ENCODE assay signal across 18 cellular contexts in the genomic region with DNA sequence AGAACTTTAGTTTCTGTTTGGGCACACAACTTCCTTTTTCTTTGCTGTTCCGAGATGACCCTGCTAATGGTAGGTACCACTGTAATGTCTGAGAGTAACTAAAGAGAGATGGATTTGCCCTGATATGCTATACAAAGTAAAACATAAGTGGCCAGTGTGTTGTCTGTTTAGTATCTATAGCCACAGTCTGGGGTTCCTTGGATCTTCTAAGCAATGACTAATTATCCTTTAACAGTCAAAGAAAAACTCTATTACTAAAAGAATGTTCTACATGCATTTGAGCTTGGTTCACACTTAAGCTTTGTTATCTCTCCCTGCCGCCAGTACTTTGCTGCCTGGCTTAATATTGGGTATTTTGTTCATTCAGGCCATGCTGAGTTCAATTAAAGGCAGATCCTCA.
DNase-seq lines count a peak whose midpoint lies in the region; ATAC-seq, FAIRE-seq and TF ChIP-seq lines count a peak whose summit lies in the region.
"Had no signal": no experiment of that assay in that cellular context is flagged by ENCODE, and none has a peak within 500 bp of the region (broad histone marks: within the 10 kb centered on the region; RNA-seq: fewer than 3 reads in every experiment).

No MANE protein-coding gene starts in this region.

- H3K9me3 ChIP-seq in SK-N-SH (no peaks in the 10 kb centered on the region), H1 (ENCODE audit: insufficient read depth in 2 of 2, low read depth in 1 of 2, low read length in 1 of 2) (0 out of 4 replicates have a peak, but pooled peaks cover 0 to 3% of the 10 kb centered on the region in 2 experiments), smooth muscle cell (replicated peaks; ENCODE audit: low read depth) (no peaks in the 10 kb centered on the region), tibial nerve (no peaks in the 10 kb centered on the region)
- H3K9me3 ChIP-seq in CD8-positive, alpha-beta T cell (ENCODE audit: low read length), result no peaks in the 10 kb centered on the region
- H3K9me3 ChIP-seq: A549, BLaER1, HAP-1 had no signal

- POLR2A ChIA-PET in SK-N-SH (lab: Yijun Ruan, JAX) (no interaction called here), H1 (lab: Charles Lee; ENCODE audit: partially characterized antibody) (no interaction called here), MCF 10A (lab: Yijun Ruan, JAX) (no interaction called here)
- POLR2A ChIA-PET in CD8-positive, alpha-beta T cell (lab: Charles Lee), result no interaction called here

- no peaks in the 10 kb centered on the region for H3K4me1 Mint-ChIP-seq in CD8-positive, alpha-beta T cell (ENCODE audit: low read depth)
- H3K4me1 Mint-ChIP-seq in MCF 10A (ENCODE audit: insufficient read depth, unreplicated experiment), result peaks cover 11% of the 10 kb centered on the region
- H3K4me1 Mint-ChIP-seq: CD14-positive monocyte; CD4-positive, alpha-beta memory T cell had no signal

- no peak overlapping the region for H3K4ac ChIP-seq in H1 (replicated peaks; ENCODE audit: insufficient read length, low read depth, low read length)

- H2AK5ac ChIP-seq in H1 (ENCODE audit: low read depth, low read length), result no peak overlapping the region

- no peak overlapping the region for H3K14ac ChIP-seq in H1 (ENCODE audit: insufficient read length)

- FAIRE-seq in H1 (lab: Jason Lieb, UNC), result no peak
- FAIRE-seq: A549, HepG2 had no signal

- intact Hi-C loops in CD8-positive, alpha-beta T cell (cut with DNase I, micrococcal nuclease), result no loop called here
- intact Hi-C loops in MCF 10A (cut with micrococcal nuclease), result no loop called here

- TF ChIP-seq RAD21 in SK-N-SH (IDR thresholded peaks at IDR 0.05; ENCODE audit: low read length), result no peak
- TF ChIP-seq RAD21 in H1 (IDR thresholded peaks at IDR 0.05 in 1 of 2, conservative IDR thresholded peaks at IDR 0.05 in 1 of 2; ENCODE audit: low read depth in 2 of 2, low read length in 2 of 2), result no peak

- no peaks in the 10 kb centered on the region for H3K27me3 Mint-ChIP-seq in CD8-positive, alpha-beta T cell (ENCODE audit: low read depth)
- H3K27me3 Mint-ChIP-seq in MCF 10A (ENCODE audit: insufficient read depth, unreplicated experiment), result no peaks in the 10 kb centered on the region
- H3K27me3 Mint-ChIP-seq: CD4-positive, alpha-beta memory T cell had no signal

- H2BK5ac ChIP-seq in H1 (ENCODE audit: low read depth, low read length), result no peak overlapping the region

- H3K18ac ChIP-seq in H1 (ENCODE audit: extremely low read depth, low read length), result no peak overlapping the region

- no peak overlapping the region for H2BK12ac ChIP-seq in H1 (ENCODE audit: low read depth, low read length)

- H3K27ac ChIP-seq in SK-N-SH (ENCODE audit: low read depth in 2 of 2, low read length in 1 of 2) (no peak overlapping the region), H1 (ENCODE audit: low read depth, low read length) (no peak overlapping the region), smooth muscle cell (ENCODE audit: low read depth) (peak overlapping the region; percentile 77), tibial nerve (no peak overlapping the region)
- H3K27ac ChIP-seq in CD8-positive, alpha-beta T cell (ENCODE audit: low read depth, low read length), result no peak overlapping the region
- H3K27ac ChIP-seq: 22Rv1, A549, BLaER1 had no signal

- no peak overlapping the region for H4K8ac ChIP-seq in H1 (ENCODE audit: extremely low read depth, insufficient read depth, low read length)

- H3K4me1 ChIP-seq in SK-N-SH (ENCODE audit: control insufficient read depth in 1 of 2, insufficient read depth in 2 of 2, low read depth in 1 of 2, low read length in 1 of 2), result peaks cover 0 to 9% of the 10 kb centered on the region in 2 experiments; a peak in 2 of 4 replicates
- H3K4me1 ChIP-seq in H1 (replicated peaks in 1 of 4; ENCODE audit: control insufficient read depth in 3 of 4, insufficient read depth in 4 of 4, low read length in 3 of 4), result peaks cover 0 to 1% (median under 1%) of the 10 kb centered on the region in 4 experiments; a peak in 2 of 7 replicates
- peaks cover 16% of the 10 kb centered on the region for H3K4me1 ChIP-seq in smooth muscle cell (ENCODE audit: low read depth)
- H3K4me1 ChIP-seq in CD8-positive, alpha-beta T cell (ENCODE audit: insufficient read depth, low read length), result no peaks in the 10 kb centered on the region
- no peaks in the 10 kb centered on the region for H3K4me1 ChIP-seq in tibial nerve
- H3K4me1 ChIP-seq: A549, BLaER1 had no signal

- no peak overlapping the region for H2BK20ac ChIP-seq in H1 (ENCODE audit: low read length)

- no peaks in the 10 kb centered on the region for H3K79me2 ChIP-seq in SK-N-SH (ENCODE audit: insufficient read depth)
- no peaks in the 10 kb centered on the region for H3K79me2 ChIP-seq in H1 (ENCODE audit: control insufficient read depth in 1 of 2, insufficient read depth in 2 of 2, low read length in 2 of 2)
- H3K79me2 ChIP-seq in smooth muscle cell (ENCODE audit: low read depth), result no peaks in the 10 kb centered on the region

- H3K36me3 ChIP-seq in SK-N-SH (replicated peaks in 1 of 2; ENCODE audit: control insufficient read depth in 1 of 2, insufficient read depth in 2 of 2, low read length in 1 of 2) (no peaks in the 10 kb centered on the region), H1 (ENCODE audit: control insufficient read depth in 2 of 4, insufficient read depth in 4 of 4, low read length in 3 of 4) (no peaks in the 10 kb centered on the region), smooth muscle cell (ENCODE audit: low read depth) (no peaks in the 10 kb centered on the region), tibial nerve (no peaks in the 10 kb centered on the region)
- no peaks in the 10 kb centered on the region for H3K36me3 ChIP-seq in CD8-positive, alpha-beta T cell (ENCODE audit: insufficient read depth, low read length)
- H3K36me3 ChIP-seq: BLaER1, HAP-1 had no signal

- TF ChIP-seq POLR2A in H1 (IDR thresholded peaks at IDR 0.05; ENCODE audit: control extremely low read depth in 1 of 2, low read depth in 2 of 2, low read length in 2 of 2) (no peak), tibial nerve (IDR thresholded peaks at IDR 0.05) (no peak)

- H3K4me2 ChIP-seq in SK-N-SH (no peak overlapping the region), H1 (ENCODE audit: insufficient read depth in 1 of 2, low read depth in 2 of 2, low read length in 2 of 2) (no peak overlapping the region), smooth muscle cell (peak overlapping the region; percentile 27)
- H3K4me2 ChIP-seq: A549, BLaER1 had no signal

- H3K23ac ChIP-seq in H1 (ENCODE audit: insufficient read length), result no peak overlapping the region

- no peak overlapping the region for H3K9ac ChIP-seq in SK-N-SH
- peak overlapping the region in 1 of 4 experiments; percentile 13; a peak in 1 of 7 replicates for H3K9ac ChIP-seq in H1 (replicated peaks in 1 of 4; ENCODE audit: extremely low read depth in 1 of 4, low read depth in 3 of 4, low read length in 3 of 4)
- no peak overlapping the region for H3K9ac ChIP-seq in smooth muscle cell (ENCODE audit: low read depth)
- H3K9ac ChIP-seq: BLaER1 had no signal

- no peak overlapping the region for H3K4me3 Mint-ChIP-seq in CD8-positive, alpha-beta T cell
- no peak overlapping the region for H3K4me3 Mint-ChIP-seq in MCF 10A (ENCODE audit: unreplicated experiment)
- H3K4me3 Mint-ChIP-seq: CD14-positive monocyte; CD4-positive, alpha-beta memory T cell had no signal

- no peaks in the 10 kb centered on the region for H3K23me2 ChIP-seq in H1 (ENCODE audit: low read depth, low read length)

- H3K36me3 Mint-ChIP-seq in CD8-positive, alpha-beta T cell, result no peaks in the 10 kb centered on the region
- peaks cover 5% of the 10 kb centered on the region for H3K36me3 Mint-ChIP-seq in MCF 10A (ENCODE audit: insufficient read depth, unreplicated experiment)
- H3K36me3 Mint-ChIP-seq: CD14-positive monocyte; CD4-positive, alpha-beta memory T cell had no signal

- H3F3A ChIP-seq in SK-N-SH (replicated peaks; ENCODE audit: insufficient read depth) (peaks cover 13% of the 10 kb centered on the region), smooth muscle cell (ENCODE audit: low read depth) (no peaks in the 10 kb centered on the region)

- no peaks in the 10 kb centered on the region for H3K27me3 ChIP-seq in SK-N-SH (ENCODE audit: insufficient read depth)
- no peaks in the 10 kb centered on the region for H3K27me3 ChIP-seq in H1 (replicated peaks in 1 of 4; ENCODE audit: control insufficient read depth in 3 of 4, extremely low read depth in 1 of 4, insufficient read depth in 3 of 4, low read length in 3 of 4)
- H3K27me3 ChIP-seq in smooth muscle cell (ENCODE audit: low read depth), result no peaks in the 10 kb centered on the region
- no peaks in the 10 kb centered on the region for H3K27me3 ChIP-seq in CD8-positive, alpha-beta T cell (ENCODE audit: insufficient read depth, low read length)
- H3K27me3 ChIP-seq in tibial nerve, result no peaks in the 10 kb centered on the region
- H3K27me3 ChIP-seq: BLaER1 had no signal

- no peak overlapping the region for H2BK15ac ChIP-seq in H1 (ENCODE audit: low read length)

- DNase-seq in SK-N-SH (no peak), amniotic epithelial cell (ENCODE audit: low read depth) (peak; percentile 68), H1 (ENCODE audit: low read depth in 1 of 2, low spot score in 2 of 2) (no peak), smooth muscle cell (lab: John Stamatoyannopoulos, UW; ENCODE audit: unreplicated experiment) (no peak), MCF 10A (ENCODE audit: unreplicated experiment) (no peak), tibial nerve (ENCODE audit: low spot score in 2 of 2) (no peak)
- no peak for DNase-seq in CD8-positive, alpha-beta T cell
- DNase-seq: Calu3; CD4-positive, alpha-beta memory T cell; DMS79 treated with DMSO at 0.1 percent for 48 hours; GF-D8 had no signal

- CTCF ChIA-PET in SK-N-SH (lab: Yijun Ruan, JAX) (no interaction called here), H1 (lab: Charles Lee; ENCODE audit: partially characterized antibody) (no interaction called here), MCF 10A (lab: Yijun Ruan, JAX) (no interaction called here)
- CTCF ChIA-PET in CD8-positive, alpha-beta T cell (lab: Charles Lee), result no interaction called here

- no peaks in the 10 kb centered on the region for H3K9me2 ChIP-seq in SK-N-SH

- H3K9me3 Mint-ChIP-seq in CD8-positive, alpha-beta T cell, result peaks cover 8% of the 10 kb centered on the region
- no peaks in the 10 kb centered on the region for H3K9me3 Mint-ChIP-seq in MCF 10A (ENCODE audit: unreplicated experiment)

- TF ChIP-seq EP300 in SK-N-SH (IDR thresholded peaks at IDR 0.05; ENCODE audit: borderline replicate concordance in 1 of 2, low read depth in 1 of 2, low read length in 1 of 2), result no peak
- no peak for TF ChIP-seq EP300 in H1 (IDR thresholded peaks at IDR 0.05; ENCODE audit: borderline replicate concordance in 1 of 2, low read depth in 2 of 2, low read length in 2 of 2)
- TF ChIP-seq EP300 in tibial nerve (IDR thresholded peaks at IDR 0.05), result no peak

- no peak overlapping the region for H2BK120ac ChIP-seq in H1 (replicated peaks; ENCODE audit: low read depth, low read length)

- H4K5ac ChIP-seq in H1 (ENCODE audit: insufficient read length, low read depth, low read length), result no peak overlapping the region

- H4K20me1 ChIP-seq in SK-N-SH (ENCODE audit: insufficient read depth), result no peaks in the 10 kb centered on the region
- no peaks in the 10 kb centered on the region for H4K20me1 ChIP-seq in H1 (replicated peaks in 1 of 2; ENCODE audit: control insufficient read depth in 1 of 2, insufficient read depth in 2 of 2, low read length in 2 of 2)
- H4K20me1 ChIP-seq in smooth muscle cell (ENCODE audit: low read depth), result no peaks in the 10 kb centered on the region
- H4K20me1 ChIP-seq: BLaER1 had no signal

- WGBS in SK-N-SH (ENCODE audit: low lambda C conversion rate), result 59% methylated on average over 2 of the region's 2 CpGs
- WGBS in H1 (ENCODE audit: extremely low coverage in 1 of 2, insufficient coverage in 1 of 2, insufficient read length in 1 of 2, insufficient replicate concordance in 2 of 2, low coverage in 1 of 2, low lambda C conversion rate in 2 of 2, missing lambda C conversion rate in 1 of 2), 2 experiments, result 95% methylated on average over 2 of the region's 2 CpGs; no CpG with 5 or more reads in 1 of the 2 experiments
- WGBS in smooth muscle cell (ENCODE audit: low lambda C conversion rate), result 5% methylated on average over 2 of the region's 2 CpGs
- WGBS in tibial nerve, 2 donors, result 72 to 80% methylated on average over 2 of the region's 2 CpGs

- no peak for TF ChIP-seq CTCF in SK-N-SH (IDR thresholded peaks at IDR 0.05)
- TF ChIP-seq CTCF in H1 (IDR thresholded peaks at IDR 0.05; ENCODE audit: control extremely low read depth in 1 of 3, insufficient read depth in 1 of 3, low read depth in 1 of 3, low read length in 3 of 3), result no peak
- no peak for TF ChIP-seq CTCF in smooth muscle cell (IDR thresholded peaks at IDR 0.05; ENCODE audit: borderline replicate concordance, insufficient read depth, poor library complexity, severe bottlenecking)
- no peak for TF ChIP-seq CTCF in CD8-positive, alpha-beta T cell (IDR thresholded peaks at IDR 0.05)
- no peak for TF ChIP-seq CTCF in MCF 10A (IDR thresholded peaks at IDR 0.05; ENCODE audit: unreplicated experiment)
- TF ChIP-seq CTCF in tibial nerve (IDR thresholded peaks at IDR 0.05), result no peak

- H3K27ac Mint-ChIP-seq in CD8-positive, alpha-beta T cell, result no peak overlapping the region
- H3K27ac Mint-ChIP-seq in MCF 10A (ENCODE audit: low read depth, unreplicated experiment), result no peak overlapping the region
- H3K27ac Mint-ChIP-seq: CD14-positive monocyte; CD4-positive, alpha-beta memory T cell had no signal

- no peak overlapping the region for H3K56ac ChIP-seq in H1 (replicated peaks; ENCODE audit: insufficient read length, low read depth, low read length)

- H4K91ac ChIP-seq in H1 (replicated peaks; ENCODE audit: insufficient read length, low read length), result no peak overlapping the region

- H3K79me1 ChIP-seq in H1 (ENCODE audit: low read depth, low read length), result no peaks in the 10 kb centered on the region

- BruUV-seq in MCF 10A (replicated peaks; lab: Mats Ljungman, UMichigan), result no TSS peak

- H2AFZ ChIP-seq in SK-N-SH (ENCODE audit: low read depth), result no peak overlapping the region
- H2AFZ ChIP-seq in H1 (ENCODE audit: low read length), result 0 out of 2 replicates have a peak overlapping the region, but pooled peaks have one; percentile 23
- H2AFZ ChIP-seq in smooth muscle cell (ENCODE audit: low read depth), result peak overlapping the region; percentile 28

- no peak overlapping the region for H3K4me3 ChIP-seq in SK-N-SH (ENCODE audit: low read depth in 2 of 2, low read length in 1 of 2)
- H3K4me3 ChIP-seq in H1 (ENCODE audit: extremely low read depth in 1 of 4, insufficient read depth in 2 of 4, low read depth in 3 of 4, low read length in 4 of 4), result no peak overlapping the region
- H3K4me3 ChIP-seq in smooth muscle cell, result no peak overlapping the region
- no peak overlapping the region for H3K4me3 ChIP-seq in CD8-positive, alpha-beta T cell (ENCODE audit: low read depth, low read length)
- H3K4me3 ChIP-seq in tibial nerve, result no peak overlapping the region
- H3K4me3 ChIP-seq: A549, BLaER1, HAP-1 had no signal

- ATAC-seq in SK-N-SH treated with all-trans-retinoic acid at 6 μM for 48 hours, result peak; percentile 50
- no peak for ATAC-seq in CD8-positive, alpha-beta T cell
- ATAC-seq: A549, HepG2 had no signal
